In the genomic region with DNA sequence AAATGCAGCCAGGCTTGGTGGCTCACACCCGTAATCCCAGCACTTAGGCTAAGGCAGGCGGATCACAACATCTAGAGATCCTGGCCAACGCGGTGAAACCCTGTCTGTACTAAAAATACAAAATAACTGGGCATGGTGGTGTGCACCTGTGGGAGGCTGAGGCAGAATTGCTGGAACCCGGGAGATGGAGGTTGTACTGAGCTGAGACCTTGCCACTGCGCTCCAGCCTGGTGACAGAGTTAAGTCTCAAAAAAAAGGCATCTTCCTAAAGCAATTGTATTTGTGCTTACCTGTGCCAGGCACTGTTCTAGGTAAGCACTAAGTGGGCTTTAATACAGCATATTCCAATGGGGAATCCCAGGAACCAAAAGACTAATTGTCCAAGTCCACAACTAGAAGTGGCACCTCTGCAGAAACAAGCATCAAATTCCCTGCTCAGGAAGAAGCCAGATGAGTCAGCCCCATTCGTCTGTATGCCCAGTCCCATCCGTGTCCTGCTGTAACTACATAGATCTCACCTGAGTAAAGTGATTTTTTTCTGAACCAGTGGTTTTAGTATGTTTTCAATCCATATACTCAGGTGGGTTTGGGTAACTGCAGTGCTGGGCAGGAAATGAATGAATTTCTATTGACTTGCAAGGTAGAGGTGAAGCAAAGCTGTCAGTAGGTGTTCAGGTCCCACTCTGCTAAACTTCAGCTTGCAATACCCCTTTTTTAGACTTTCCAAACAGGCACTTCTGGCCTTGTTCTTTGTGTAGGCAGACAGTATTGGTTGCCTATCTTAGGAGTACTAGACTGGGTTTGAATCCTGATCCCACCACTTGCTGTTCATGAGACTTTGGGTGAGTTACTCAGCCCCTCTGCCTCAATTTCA, we compare ENCODE assay signal across 1 cellular context.
TF ChIP-seq lines count a peak whose summit lies in the region.

No MANE protein-coding gene starts in this region.

TF ChIP-seq in endothelial cell of umbilical vein, 7 proteins besides CTCF, POLR2A, EP300 and RAD21:
- peak; percentile 41 for TF ChIP-seq FOS (IDR thresholded peaks at IDR 0.05; ENCODE audit: borderline replicate concordance, insufficient read depth, low read length)
- TF ChIP-seq GATA2 (IDR thresholded peaks at IDR 0.05; ENCODE audit: insufficient read depth, insufficient read length, low read depth, low read length): no peak
- TF ChIP-seq JUN (IDR thresholded peaks at IDR 0.05; ENCODE audit: borderline replicate concordance, insufficient read depth, insufficient read length, low read depth): peak; percentile 15
- no peak for TF ChIP-seq EZH2 (IDR thresholded peaks at IDR 0.05; ENCODE audit: borderline replicate concordance, low read depth, low read length, severe bottlenecking)
- TF ChIP-seq, protein P1, sequence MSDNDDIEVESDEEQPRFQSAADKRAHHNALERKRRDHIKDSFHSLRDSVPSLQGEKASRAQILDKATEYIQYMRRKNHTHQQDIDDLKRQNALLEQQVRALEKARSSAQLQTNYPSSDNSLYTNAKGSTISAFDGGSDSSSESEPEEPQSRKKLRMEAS (IDR thresholded peaks at IDR 0.05; ENCODE audit: insufficient read depth, insufficient read length): no peak
- TF ChIP-seq POLR2AphosphoS5 (IDR thresholded peaks at IDR 0.05; ENCODE audit: insufficient read depth, low read depth, low read length): peak; percentile 96
